ENCODE assay signal across 6 cellular contexts in genomic region chr7:43823425-43823824, GRCh38. TPM values are rescaled to one million over a fixed set of nuclear protein-coding genes. Genes with fewer than 3 reads are reported as not detected.
DNase-seq lines count a peak whose midpoint lies in the region; ATAC-seq, FAIRE-seq and TF ChIP-seq lines count a peak whose summit lies in the region.
"Not testable (repeated sequence)": the region's sequence is repeated elsewhere in the genome, so short reads cannot be mapped to it uniquely, and the experiment has no call there.

No MANE protein-coding gene starts in this region.

- H3K4me2 ChIP-seq in GM23338; K562 (ENCODE audit: insufficient read depth, low read length): not testable (repeated sequence)
- H3K4me2 ChIP-seq in OCI-LY3 (ENCODE audit: low read length) (peak overlapping the region; percentile 30), hepatocyte (peak overlapping the region; percentile 58)

- H3K27ac ChIP-seq in GM23338 (ENCODE audit: low read depth); HEK293 (ENCODE audit: extremely low read depth, low read depth, low read length); OCI-LY3 (ENCODE audit: low read length); K562 (ENCODE audit: extremely low read depth, low read depth, low read length): not testable (repeated sequence)
- peak overlapping the region; percentile 86 for H3K27ac ChIP-seq in hepatocyte

- TF ChIP-seq RAD21 in K562 (CRISPR knock-in tag; conservative IDR thresholded peaks at IDR 0.05 in 1 of 2, IDR thresholded peaks at IDR 0.05 in 1 of 2): not testable (repeated sequence)

- TF ChIP-seq POLR2A in K562 (conservative IDR thresholded peaks at IDR 0.05): not testable (repeated sequence)

- H3K9me1 ChIP-seq in K562 (ENCODE audit: control insufficient read depth, insufficient read depth, low read length): not testable (repeated sequence)

- not testable (repeated sequence) for H3K9me3 Mint-ChIP-seq in GM23338

- H3F3A ChIP-seq in GM23338 (replicated peaks; ENCODE audit: low read depth): not testable (repeated sequence)

- intact Hi-C loops in K562 (cut with micrococcal nuclease): not testable (repeated sequence)

- H3K27ac Mint-ChIP-seq in GM23338: not testable (repeated sequence)

- H3K4me1 ChIP-seq in GM23338 (ENCODE audit: insufficient read depth) (peaks cover 25% of the 10 kb centered on the region), OCI-LY3 (ENCODE audit: low read length) (peaks cover 25% of the 10 kb centered on the region)
- not testable (repeated sequence) for H3K4me1 ChIP-seq in HEK293 (ENCODE audit: control insufficient read depth, insufficient read depth, low read length); K562 (replicated peaks in 1 of 2; ENCODE audit: control insufficient read depth in 2 of 2, insufficient read depth in 2 of 2, low read length in 2 of 2); hepatocyte (ENCODE audit: insufficient read depth)

- POLR2A ChIA-PET in HEK293 (lab: Yijun Ruan, JAX): not testable (repeated sequence)
- POLR2A ChIA-PET in HEK293T (lab: Yijun Ruan, JAX): interaction anchor here (0.9 kb wide), 1 partner anchor 15 kb away, joined by 3 read pairs; no protein-coding TSS in a partner anchor
- POLR2A ChIA-PET in K562 (lab: Yijun Ruan, JAX): interaction anchor here (0.6 to 1.4 kb wide), 2 partner anchors 8 to 40 kb away, joined by 3 to 4 read pairs; no protein-coding TSS in a partner anchor

- ATAC-seq in GM23338: not testable (repeated sequence)
- peak; percentile 18; the same call in 1 of the 3 replicates for ATAC-seq in K562

- not testable (repeated sequence) for H3K4me3 Mint-ChIP-seq in GM23338

- 23% methylated on average over 7 of the region's 7 CpGs for WGBS in K562 (ENCODE audit: insufficient coverage, low coverage, missing lambda C conversion rate)
- 96% methylated on average over 7 of the region's 7 CpGs for WGBS in hepatocyte (ENCODE audit: low lambda C conversion rate, missing lambda C conversion rate)

- BruUV-seq in K562 (replicated peaks; lab: Mats Ljungman, UMichigan): not testable (repeated sequence)

- TF ChIP-seq EP300 in K562 (IDR thresholded peaks at IDR 0.05; ENCODE audit: low read length): not testable (repeated sequence)

- H2AFZ ChIP-seq in GM23338: peak overlapping the region; percentile 86
- H2AFZ ChIP-seq in OCI-LY3 (ENCODE audit: low read depth, low read length); K562 (ENCODE audit: low read depth, low read length); hepatocyte: not testable (repeated sequence)

- not testable (repeated sequence) for DNase-seq in GM23338 (ENCODE audit: low spot score); HEK293T (ENCODE audit: extremely low spot score); K562 (ENCODE audit: extremely low read depth in 1 of 4, low spot score in 3 of 4); hepatocyte (ENCODE audit: low spot score)

- FAIRE-seq in K562 (lab: Jason Lieb, UNC): not testable (repeated sequence)

- not testable (repeated sequence) for H3K27me3 Mint-ChIP-seq in GM23338 (ENCODE audit: insufficient read depth, low read depth, poor library complexity)

- peaks cover 23% of the 10 kb centered on the region for H3K4me1 Mint-ChIP-seq in GM23338

- H3K36me3 ChIP-seq in GM23338 (ENCODE audit: insufficient read depth); HEK293 (ENCODE audit: control insufficient read depth in 2 of 2, insufficient read depth in 1 of 2, low read length in 2 of 2); OCI-LY3 (replicated peaks; ENCODE audit: low read depth, low read length); K562 (ENCODE audit: control insufficient read depth, insufficient read depth, low read length); hepatocyte (replicated peaks; ENCODE audit: insufficient read depth, low read depth): not testable (repeated sequence)

- not testable (repeated sequence) for TF ChIP-seq CTCF in GM23338 (conservative IDR thresholded peaks at IDR 0.05; ENCODE audit: low read depth in 2 of 2); HEK293 (tag by site-specific recombination; IDR thresholded peaks at IDR 0.05); OCI-LY3 (IDR thresholded peaks at IDR 0.05; ENCODE audit: low read depth, low read length); K562 (IDR thresholded peaks at IDR 0.05 in 2 of 3, conservative IDR thresholded peaks at IDR 0.05 in 1 of 3; ENCODE audit: insufficient read depth in 2 of 3, low read depth in 1 of 3, low read length in 3 of 3); hepatocyte (IDR thresholded peaks at IDR 0.05; ENCODE audit: poor library complexity)

- not testable (repeated sequence) for H3K9ac ChIP-seq in OCI-LY3 (ENCODE audit: low read length); K562 (ENCODE audit: insufficient read depth in 1 of 2, low read depth in 2 of 2, low read length in 2 of 2)

- H3K4me3 ChIP-seq in GM23338; HEK293 (ENCODE audit: low read depth, low read length); K562; hepatocyte: not testable (repeated sequence)
- H3K4me3 ChIP-seq in OCI-LY3 (ENCODE audit: low read length): peak overlapping the region; percentile 14

- H3K36me3 Mint-ChIP-seq in GM23338 (ENCODE audit: low read depth): not testable (repeated sequence)

- H3K9me2 ChIP-seq in GM23338 (ENCODE audit: insufficient read depth); hepatocyte (replicated peaks; ENCODE audit: insufficient read depth): not testable (repeated sequence)

- H3K9me3 ChIP-seq in HEK293 (ENCODE audit: control insufficient read depth, insufficient read depth, low read depth, low read length); OCI-LY3 (ENCODE audit: insufficient read depth, low read length); K562 (replicated peaks; ENCODE audit: control insufficient read depth, insufficient read depth, low read depth, low read length); hepatocyte (ENCODE audit: low read depth): not testable (repeated sequence)

- H3K27me3 ChIP-seq in GM23338 (ENCODE audit: insufficient read depth); OCI-LY3 (ENCODE audit: low read depth, low read length); hepatocyte: not testable (repeated sequence)
- H3K27me3 ChIP-seq in K562 (ENCODE audit: control insufficient read depth in 2 of 2, insufficient read depth in 2 of 2, low read length in 2 of 2): peaks cover 20 to 23% of the 10 kb centered on the region in 2 experiments

- H4K20me1 ChIP-seq in GM23338 (replicated peaks; ENCODE audit: insufficient read depth); OCI-LY3 (ENCODE audit: insufficient read depth, low read length); K562 (replicated peaks; ENCODE audit: control insufficient read depth, insufficient read depth, low read length); hepatocyte (ENCODE audit: insufficient read depth, poor library complexity, severe bottlenecking): not testable (repeated sequence)

- not testable (repeated sequence) for H3K79me2 ChIP-seq in GM23338 (replicated peaks; ENCODE audit: insufficient read depth); OCI-LY3 (ENCODE audit: low read length); K562 (ENCODE audit: control insufficient read depth, insufficient read depth, low read length); hepatocyte

- in situ Hi-C loops in K562 (cut with MboI): not testable (repeated sequence)

- CTCF ChIA-PET in HEK293 (lab: Yijun Ruan, JAX): interaction anchor here (1.2 to 2.6 kb wide), 2 partner anchors 12 to 14 kb away, joined by 3 to 10 read pairs; no protein-coding TSS in a partner anchor
- CTCF ChIA-PET in HEK293T (lab: Yijun Ruan, JAX): interaction anchor here (1.4 kb wide), 1 partner anchor 241 kb away, joined by 4 read pairs; the partner anchor contains the start of gene STK17A
- CTCF ChIA-PET in K562 (lab: Yijun Ruan, JAX; ENCODE audit: low intra/inter-chr PET ratio): not testable (repeated sequence)

TF ChIP-seq in HEK293, 187 proteins besides CTCF, POLR2A, EP300 and RAD21:
- peak; percentile 47 for TF ChIP-seq ZNF585B (tag by site-specific recombination; IDR thresholded peaks at IDR 0.05)

TF ChIP-seq in K562, 482 proteins besides CTCF, POLR2A, EP300 and RAD21 (continues in another document):
- TF ChIP-seq MYBL2 (IDR thresholded peaks at IDR 0.05; ENCODE audit: low read depth): peak; percentile 61; the same call in 1 of the 2 replicates
- TF ChIP-seq MYBL2 (CRISPR knock-in tag; IDR thresholded peaks at IDR 0.05; ENCODE audit: borderline replicate concordance): not testable (repeated sequence)

RNA-seq across cellular contexts. Expression of gene MRPS24, which starts 45.9 kb away (rescaled TPM):
- total RNA-seq in GM23338 (2014; rRNA removed; shearing (Covaris generic)): 82.9 and 91.2 TPM in 2 replicates
- polyA plus RNA-seq in GM23338 (2016; fragmentation: Nextera tagmentation; extraction: Ambion mirVana) (143 and 152 TPM in 2 replicates), K562 (2011; rRNA removed) (197 and 215 TPM in 2 replicates), K562 (2014; fragmentation: Illumina TruSeq; extraction: Trizol) (176 and 179 TPM in 2 replicates), K562 (2014; fragmentation: Nextera tagmentation; extraction: Ambion mirVana) (10 to 100 TPM; 51.4 to 92.8 TPM), K562 (2014; rRNA removed) (169 and 185 TPM in 2 replicates), hepatocyte (138 and 150 TPM in 2 replicates)
- total RNA-seq in K562 (2011; cell fraction: chromatin; rRNA removed; ENCODE audit: low replicate concordance): 20.9 and 28.4 TPM in 2 replicates
- total RNA-seq in K562 (2011; cell fraction: nucleolus; rRNA removed): 50.9 and 59.1 TPM in 2 replicates
- total RNA-seq in K562 (2011; cell fraction: nucleoplasm; rRNA removed): 40.5 and 59.2 TPM in 2 replicates
- total RNA-seq in K562 (2014; rRNA removed) (197 and 210 TPM in 2 replicates), K562 (2014; rRNA removed; fragmentation: Illumina TruSeq; extraction: Trizol) (111 and 125 TPM in 2 replicates), K562 (2015; rRNA removed; fragmentation: Illumina TruSeq; extraction: Trizol) (152 and 163 TPM in 2 replicates), K562 (2021) (214 and 225 TPM in 2 replicates), hepatocyte (72.4 and 93.2 TPM in 2 replicates)
- polyA plus RNA-seq in K562 (2011; cell fraction: cytosol; rRNA removed): 413 and 533 TPM in 2 replicates
- 126 and 138 TPM in 2 replicates for polyA plus RNA-seq in K562 (2011; cell fraction: nucleus; rRNA removed)
- polyA plus RNA-seq in K562 (2012): 216 and 269 TPM in 2 replicates
- 63.1 and 70.4 TPM in 2 replicates for polyA minus RNA-seq in K562 (2011; rRNA and poly(A)+ RNA removed)
- polyA minus RNA-seq in K562 (2011; cell fraction: cytosol; rRNA and poly(A)+ RNA removed): 99.1 and 126 TPM in 2 replicates
- 16.0 and 28.5 TPM in 2 replicates for polyA minus RNA-seq in K562 (2011; cell fraction: nucleus; rRNA and poly(A)+ RNA removed)
